Comparison of ENCODE assay signal across 8 cellular contexts in genomic region chr2:86193901-86194567, GRCh38.
DNase-seq lines count a peak whose midpoint lies in the region; ATAC-seq and TF ChIP-seq lines count a peak whose summit lies in the region.

No MANE protein-coding gene starts in this region.

- H3K9me3 ChIP-seq in NT2/D1 (ENCODE audit: insufficient read depth, low read length) (no peaks in the 10 kb centered on the region), neutrophil (no peaks in the 10 kb centered on the region)

- DNase-seq in EL = peak; percentile 24
- no peak for DNase-seq in NT2/D1 (ENCODE audit: low read depth, low spot score)
- DNase-seq in effector memory CD8-positive, alpha-beta T cell = no peak
- no peak for DNase-seq in activated effector memory CD4-positive, alpha-beta T cell treated with Interleukin-2 at 50 U/mL for 16 hours
- DNase-seq in NK-92 (lab: John Stamatoyannopoulos, UW; ENCODE audit: unreplicated experiment) = no peak
- DNase-seq in stimulated activated naive CD4-positive, alpha-beta T cell treated with Interleukin-2 at 50 U/mL for 16 hours (lab: John Stamatoyannopoulos, UW) = no peak

- H3K36me3 ChIP-seq in NT2/D1 (ENCODE audit: insufficient read depth, insufficient read length, low read length) (peaks cover 29% of the 10 kb centered on the region), neutrophil (no peaks in the 10 kb centered on the region)

- H3K4me3 ChIP-seq in NT2/D1 (ENCODE audit: insufficient read length, low read depth) (peak overlapping the region; percentile 94), neutrophil (ENCODE audit: low read depth in 1 of 2, low read length in 1 of 2) (peak overlapping the region; percentile 86 to 91)

- no peak for ATAC-seq in effector memory CD8-positive, alpha-beta T cell (replicated peaks)
- no peak for ATAC-seq in HG03139 (IDR thresholded peaks at IDR 0.05; ENCODE audit: unreplicated experiment)

- H3K9me3 Mint-ChIP-seq in effector memory CD8-positive, alpha-beta T cell = no peaks in the 10 kb centered on the region

- H3K4me1 ChIP-seq in NT2/D1 (ENCODE audit: insufficient read depth, insufficient read length) (no peaks in the 10 kb centered on the region), neutrophil (ENCODE audit: control insufficient read depth in 1 of 2, insufficient read depth in 1 of 2, low read depth in 1 of 2, low read length in 1 of 2) (peaks cover 16 to 18% of the 10 kb centered on the region in 2 experiments)

- peak overlapping the region in 1 of 2 donors; percentile 97 for H3K27ac Mint-ChIP-seq in effector memory CD8-positive, alpha-beta T cell

- H3K4me3 Mint-ChIP-seq in effector memory CD8-positive, alpha-beta T cell = peak overlapping the region; percentile 92 to 98

- H3K27ac ChIP-seq in neutrophil = peak overlapping the region; percentile 92

- no peaks in the 10 kb centered on the region for H3K27me3 Mint-ChIP-seq in effector memory CD8-positive, alpha-beta T cell

- H3K27me3 ChIP-seq in NT2/D1 (ENCODE audit: insufficient read depth, insufficient read length) (no peaks in the 10 kb centered on the region), neutrophil (no peaks in the 10 kb centered on the region)

- TF ChIP-seq CTCF in neutrophil (IDR thresholded peaks at IDR 0.05) = no peak

- peaks cover 29% of the 10 kb centered on the region for H3K36me3 Mint-ChIP-seq in effector memory CD8-positive, alpha-beta T cell (ENCODE audit: insufficient read depth)

- peaks cover 37 to 38% of the 10 kb centered on the region in 2 donors for H3K4me1 Mint-ChIP-seq in effector memory CD8-positive, alpha-beta T cell (ENCODE audit: low read depth in 2 of 2)

- peak overlapping the region; percentile 98 for H3K9ac ChIP-seq in NT2/D1 (ENCODE audit: insufficient read length, low read depth)
